In genomic region chr4:12926189-12927066, GRCh38 we compare ENCODE assay signal across 16 cellular contexts.
DNase-seq lines count a peak whose midpoint lies in the region; ATAC-seq, FAIRE-seq and TF ChIP-seq lines count a peak whose summit lies in the region.
"Had no signal": no experiment of that assay in that cellular context is flagged by ENCODE, and none has a peak within 500 bp of the region (broad histone marks: within the 10 kb centered on the region; RNA-seq: fewer than 3 reads in every experiment).

No MANE protein-coding gene starts in this region.

- CTCF ChIA-PET in K562 (lab: Yijun Ruan, JAX; ENCODE audit: low intra/inter-chr PET ratio): no interaction called here

- FAIRE-seq in K562 (lab: Jason Lieb, UNC): no peak
- no peak for FAIRE-seq in H54 (lab: Jason Lieb, UNC)
- FAIRE-seq: G401.6 had no signal

- H3K9ac ChIP-seq in K562 (ENCODE audit: insufficient read depth in 1 of 2, low read depth in 2 of 2, low read length in 2 of 2): no peak overlapping the region
- H3K9ac ChIP-seq: SK-N-SH had no signal

- TF ChIP-seq EP300 in K562 (IDR thresholded peaks at IDR 0.05; ENCODE audit: low read length): no peak

- H3K27ac ChIP-seq in K562 (ENCODE audit: extremely low read depth, low read depth, low read length) (no peak overlapping the region), uterus (no peak overlapping the region)
- H3K27ac ChIP-seq: coronary artery had no signal

- in situ Hi-C loops in K562 (cut with MboI): no loop called here

- WGBS in K562 (ENCODE audit: insufficient coverage, low coverage, missing lambda C conversion rate): 0% methylated on average over 5 of the region's 5 CpGs

- DNase-seq in GM12865 (ENCODE audit: low read depth): peak; percentile 42
- DNase-seq in K562 (ENCODE audit: extremely low read depth in 1 of 4, low spot score in 3 of 4): no peak
- DNase-seq in H54 (ENCODE audit: insufficient read length, low spot score): no peak
- DNase-seq in uterus: no peak
- DNase-seq in DMS79 treated with DMSO at 0.1 percent for 48 hours (lab: John Stamatoyannopoulos, UW): no peak
- DNase-seq: HFFc6; NCI-H1092 treated with DMSO at 0.1 percent for 48 hours; NCI-H774; SK-N-SH; stimulated activated CD4-positive, alpha-beta T cell treated with anti-CD3 and anti-CD28 coated beads, Interleukin-2, amount 100 ng/mL, for 48 hours; stimulated activated naive CD8-positive, alpha-beta T cell treated with anti-CD3 and anti-CD28 coated beads, Interleukin-15, Interleukin-2, amounts not matched to agents 100 U/mL and 50 U/mL, for 24 hours had no signal

- no peak for TF ChIP-seq POLR2A in K562 (conservative IDR thresholded peaks at IDR 0.05)
- no peak for TF ChIP-seq POLR2A in H54 (IDR thresholded peaks at IDR 0.05; ENCODE audit: low read depth, low read length)
- no peak for TF ChIP-seq POLR2A in uterus (IDR thresholded peaks at IDR 0.05)

- no peaks in the 10 kb centered on the region for H3K9me1 ChIP-seq in K562 (ENCODE audit: control insufficient read depth, insufficient read depth, low read length)

- no peaks in the 10 kb centered on the region for H3K79me2 ChIP-seq in K562 (ENCODE audit: control insufficient read depth, insufficient read depth, low read length)

- H3K36me3 ChIP-seq in K562 (ENCODE audit: control insufficient read depth, insufficient read depth, low read length) (no peaks in the 10 kb centered on the region), uterus (no peaks in the 10 kb centered on the region)

- H3K9me3 ChIP-seq in K562 (replicated peaks; ENCODE audit: control insufficient read depth, insufficient read depth, low read depth, low read length) (no peaks in the 10 kb centered on the region), uterus (no peaks in the 10 kb centered on the region)
- H3K9me3 ChIP-seq: SK-N-SH had no signal

- no peak overlapping the region for H3K4me3 ChIP-seq in GM12865 (ENCODE audit: low read depth, low read length)
- H3K4me3 ChIP-seq in K562: no peak overlapping the region
- H3K4me3 ChIP-seq in uterus: no peak overlapping the region
- H3K4me3 ChIP-seq: coronary artery had no signal

- no peaks in the 10 kb centered on the region for H3K27me3 ChIP-seq in K562 (ENCODE audit: control insufficient read depth in 2 of 2, insufficient read depth in 2 of 2, low read length in 2 of 2)
- no peaks in the 10 kb centered on the region for H3K27me3 ChIP-seq in uterus

- BruUV-seq in K562 (replicated peaks; lab: Mats Ljungman, UMichigan): no TSS peak

- H2AFZ ChIP-seq in K562 (ENCODE audit: low read depth, low read length): no peak overlapping the region

- no peaks in the 10 kb centered on the region for H4K20me1 ChIP-seq in K562 (replicated peaks; ENCODE audit: control insufficient read depth, insufficient read depth, low read length)

- no peak for TF ChIP-seq RAD21 in K562 (CRISPR knock-in tag; conservative IDR thresholded peaks at IDR 0.05 in 1 of 2, IDR thresholded peaks at IDR 0.05 in 1 of 2)

- POLR2A ChIA-PET in K562 (lab: Yijun Ruan, JAX): no interaction called here

- TF ChIP-seq CTCF in GM12865 (IDR thresholded peaks at IDR 0.05; ENCODE audit: insufficient read depth, low read depth, low read length, missing control alignments) (no peak), K562 (IDR thresholded peaks at IDR 0.05 in 2 of 3, conservative IDR thresholded peaks at IDR 0.05 in 1 of 3; ENCODE audit: insufficient read depth in 2 of 3, low read depth in 1 of 3, low read length in 3 of 3) (no peak), uterus (IDR thresholded peaks at IDR 0.05) (no peak)

- ATAC-seq in GM19372 (IDR thresholded peaks at IDR 0.05; ENCODE audit: low read depth, unreplicated experiment) (peak; percentile 67), HG03378 (IDR thresholded peaks at IDR 0.05; ENCODE audit: unreplicated experiment) (peak; percentile 75), K562 (no peak)
- no peak for ATAC-seq in activated CD4-positive, CD25-positive, alpha-beta regulatory T cell treated with anti-CD3 and anti-CD28 coated beads, Interleukin-2, amount 50 U/mL, for 24 hours
- ATAC-seq: stimulated activated naive CD8-positive, alpha-beta T cell treated with anti-CD3 and anti-CD28 coated beads, Interleukin-15, Interleukin-2, amounts not matched to agents 100 U/mL and 50 U/mL, for 24 hours had no signal

- H3K4me2 ChIP-seq in K562 (ENCODE audit: insufficient read depth, low read length): no peak overlapping the region
- H3K4me2 ChIP-seq: SK-N-SH had no signal

- intact Hi-C loops in K562 (cut with micrococcal nuclease) (no loop called here), uterus (cut with DNase I; ENCODE audit: low total_unique reads) (no loop called here)

- H3K4me1 ChIP-seq in K562 (replicated peaks in 1 of 2; ENCODE audit: control insufficient read depth in 2 of 2, insufficient read depth in 2 of 2, low read length in 2 of 2) (no peaks in the 10 kb centered on the region), uterus (no peaks in the 10 kb centered on the region)

TF ChIP-seq in K562, 482 proteins besides CTCF, POLR2A, EP300 and RAD21:
- TF ChIP-seq PBX2 (CRISPR knock-in tag; IDR thresholded peaks at IDR 0.05; ENCODE audit: low read depth): no peak
- TF ChIP-seq PBX2 (tag; conservative IDR thresholded peaks at IDR 0.05; ENCODE audit: low read depth): peak; percentile 58; the same call in 1 of the 2 replicates
- TF ChIP-seq TSC22D4 (tag; IDR thresholded peaks at IDR 0.05): no peak
- TF ChIP-seq BACH1 (tag; IDR thresholded peaks at IDR 0.05): no peak
- no peak for TF ChIP-seq ETS2 (tag; IDR thresholded peaks at IDR 0.05; ENCODE audit: borderline replicate concordance, poor library complexity, severe bottlenecking)

Comparison
In these comparisons a context has a peak if more than half of its experiments do, and no peak if none do; other contexts are left out.
1. ATAC-seq: peak in GM19372 (single experiment) and HG03378 (single experiment); none in K562 (single experiment) and activated CD4-positive, CD25-positive, alpha-beta regulatory T cell treated with anti-CD3 and anti-CD28 coated beads, Interleukin-2, amount 50 U/mL, for 24 hours (0 of 2).